Comparison of ENCODE assay signal across 23 cellular contexts in genomic region chr5:178106556-178107239, GRCh38. TPM values are rescaled to one million over a fixed set of nuclear protein-coding genes. Genes with fewer than 3 reads are reported as not detected.
DNase-seq lines count a peak whose midpoint lies in the region; ATAC-seq, FAIRE-seq and TF ChIP-seq lines count a peak whose summit lies in the region.
"Had no signal": no experiment of that assay in that cellular context is flagged by ENCODE, and none has a peak within 500 bp of the region (broad histone marks: within the 10 kb centered on the region; RNA-seq: fewer than 3 reads in every experiment).

No MANE protein-coding gene starts in this region.

- H3K27me3 Mint-ChIP-seq in activated B cell treated with CpG ODN at 0.5 μM for 24 hours: no peaks in the 10 kb centered on the region
- H3K27me3 Mint-ChIP-seq: activated naive CD8-positive, alpha-beta T cell treated with anti-CD3 and anti-CD28 coated beads, Interleukin-2, amount 50 U/mL, for 24 hours; CD8-positive, alpha-beta memory T cell; type B pancreatic cell had no signal

- in situ Hi-C loops in GM23248 (cut with MboI): no loop called here

- no peak overlapping the region for H2AFZ ChIP-seq in GM23248

- H3K4me3 Mint-ChIP-seq in activated B cell treated with CpG ODN at 0.5 μM for 24 hours: no peak overlapping the region
- H3K4me3 Mint-ChIP-seq: activated CD4-positive, alpha-beta T cell treated with anti-CD3 and anti-CD28 coated beads, Interleukin-2, amount 10 ng/mL, durations not matched to agents 24 days and 14 days; activated naive CD8-positive, alpha-beta T cell treated with anti-CD3 and anti-CD28 coated beads, Interleukin-2, amount 50 U/mL, for 24 hours; CD8-positive, alpha-beta memory T cell; nephron; type B pancreatic cell had no signal

- POLR2A ChIA-PET in activated B cell treated with CpG ODN at 0.5 μM for 24 hours (lab: Charles Lee): interaction anchor here (0.6 kb wide), 1 partner anchor 14 kb away, joined by 4 read pairs; no protein-coding TSS in a partner anchor

- H3K9me3 ChIP-seq in tibial artery: no peaks in the 10 kb centered on the region
- H3K9me3 ChIP-seq in GM23248 (ENCODE audit: low read depth): no peaks in the 10 kb centered on the region
- H3K9me3 ChIP-seq: prostate gland, stomach had no signal

- H3K9me3 Mint-ChIP-seq in activated B cell treated with CpG ODN at 0.5 μM for 24 hours: no peaks in the 10 kb centered on the region
- H3K9me3 Mint-ChIP-seq: activated CD4-positive, alpha-beta T cell treated with anti-CD3 and anti-CD28 coated beads, Interleukin-2, amount 10 ng/mL, durations not matched to agents 24 days and 14 days; activated naive CD8-positive, alpha-beta T cell treated with anti-CD3 and anti-CD28 coated beads, Interleukin-2, amount 50 U/mL, for 24 hours; CD8-positive, alpha-beta memory T cell; nephron; type B pancreatic cell had no signal

- no peaks in the 10 kb centered on the region for H3K36me3 ChIP-seq in tibial artery
- no peaks in the 10 kb centered on the region for H3K36me3 ChIP-seq in GM23248 (ENCODE audit: low read depth)
- H3K36me3 ChIP-seq: brain microvascular endothelial cell, prostate gland, stomach had no signal

- no peaks in the 10 kb centered on the region for H3K36me3 Mint-ChIP-seq in activated B cell treated with CpG ODN at 0.5 μM for 24 hours (ENCODE audit: low read depth)
- H3K36me3 Mint-ChIP-seq: CD8-positive, alpha-beta memory T cell; type B pancreatic cell had no signal

- TF ChIP-seq CTCF in activated B cell treated with CpG ODN at 0.5 μM for 24 hours (IDR thresholded peaks at IDR 0.05) (no peak), tibial artery (IDR thresholded peaks at IDR 0.05) (no peak)

- FAIRE-seq in GM18507 (lab: Jason Lieb, UNC): peak; percentile 79
- FAIRE-seq: endothelial cell of umbilical vein, frontal cortex had no signal

- H3K4me1 ChIP-seq in tibial artery (peaks cover 0 to 18% (median 0%) of the 10 kb centered on the region in 4 donors), GM23248 (ENCODE audit: insufficient read depth) (no peaks in the 10 kb centered on the region)
- H3K4me1 ChIP-seq: prostate gland had no signal

- CTCF ChIA-PET in activated B cell treated with CpG ODN at 0.5 μM for 24 hours (lab: Charles Lee): interaction anchor here (0.7 to 1.6 kb wide), 4 partner anchors 10 to 31 kb away, joined by 3 to 6 read pairs (median 4); no protein-coding TSS in a partner anchor

- no peaks in the 10 kb centered on the region for H3K9me2 ChIP-seq in GM23248 (ENCODE audit: insufficient read depth)

- no peaks in the 10 kb centered on the region for H3K79me2 ChIP-seq in GM23248 (ENCODE audit: insufficient read depth)

- H3K27ac ChIP-seq in tibial artery: no peak overlapping the region
- H3K27ac ChIP-seq in GM23248: no peak overlapping the region
- H3K27ac ChIP-seq: brain microvascular endothelial cell, prostate gland, stomach had no signal

- intact Hi-C loops in activated B cell treated with CpG ODN at 0.5 μM for 24 hours (cut with micrococcal nuclease) (no loop called here), tibial artery (cut with DNase I; ENCODE audit: low total_unique reads) (no loop called here)

- H3K9ac ChIP-seq in GM23248: no peak overlapping the region

- H3K4me3 ChIP-seq in tibial artery: no peak overlapping the region
- no peak overlapping the region for H3K4me3 ChIP-seq in GM23248
- H3K4me3 ChIP-seq: prostate gland, stomach had no signal

- H3K27ac Mint-ChIP-seq in activated B cell treated with CpG ODN at 0.5 μM for 24 hours: no peak overlapping the region
- H3K27ac Mint-ChIP-seq: activated CD4-positive, alpha-beta T cell treated with anti-CD3 and anti-CD28 coated beads, Interleukin-2, amount 10 ng/mL, durations not matched to agents 24 days and 14 days; activated naive CD8-positive, alpha-beta T cell treated with anti-CD3 and anti-CD28 coated beads, Interleukin-2, amount 50 U/mL, for 24 hours; nephron; type B pancreatic cell had no signal

- ATAC-seq in HG02759 (IDR thresholded peaks at IDR 0.05; ENCODE audit: unreplicated experiment) (peak; percentile 70), activated B cell treated with CpG ODN at 0.5 μM for 24 hours (ENCODE audit: low read depth) (peak; percentile 60), HG03354 (IDR thresholded peaks at IDR 0.05; ENCODE audit: poor library complexity, severe bottlenecking, unreplicated experiment) (no peak), HG03442 (IDR thresholded peaks at IDR 0.05; ENCODE audit: unreplicated experiment) (no peak)
- ATAC-seq: activated naive CD8-positive, alpha-beta T cell treated with anti-CD3 and anti-CD28 coated beads, Interleukin-2, amount 50 U/mL, for 24 hours had no signal

- H3K4me2 ChIP-seq in GM23248 (ENCODE audit: unreplicated experiment): no peak overlapping the region

- peaks cover 0 to 26% of the 10 kb centered on the region in 2 donors for H3K27me3 ChIP-seq in tibial artery
- H3K27me3 ChIP-seq in GM23248 (replicated peaks; ENCODE audit: insufficient read depth): no peaks in the 10 kb centered on the region
- H3K27me3 ChIP-seq: brain microvascular endothelial cell had no signal

- 53 to 57% methylated on average over 12 to 13 of the region's 13 CpGs for WGBS in GM23248 (ENCODE audit: low coverage in 1 of 2, low lambda C conversion rate in 2 of 2, missing lambda C conversion rate in 2 of 2), 2 experiments

- H3F3A ChIP-seq in GM23248 (ENCODE audit: insufficient read depth): no peaks in the 10 kb centered on the region

- DNase-seq in GM18507 (ENCODE audit: extremely low spot score, insufficient read length, low read depth) (no peak), activated B cell treated with CpG ODN at 0.5 μM for 24 hours (no peak), left kidney (ENCODE audit: low read depth, low spot score) (peak; percentile 63), tibial artery (no peak), GM23248 (no peak)
- DNase-seq: activated CD4-positive, alpha-beta T cell treated with anti-CD3 and anti-CD28 coated beads, Interleukin-2, amount 10 ng/mL, durations not matched to agents 24 days and 14 days; activated naive CD8-positive, alpha-beta T cell treated with anti-CD3 and anti-CD28 coated beads, Interleukin-2, amount 50 U/mL, for 24 hours; brain microvascular endothelial cell; CD8-positive, alpha-beta memory T cell; DMS53; IMR-90; MM.1S; NCI-H146; stimulated activated CD4-positive, alpha-beta T cell treated with anti-CD3 and anti-CD28 coated beads, Interleukin-2, amount 100 ng/mL, for 24 hours; stomach had no signal

- peaks cover 38% of the 10 kb centered on the region for H3K4me1 Mint-ChIP-seq in activated B cell treated with CpG ODN at 0.5 μM for 24 hours

- H4K20me1 ChIP-seq in GM23248 (ENCODE audit: insufficient read depth): no peaks in the 10 kb centered on the region

RNA-seq across cellular contexts. Expression of gene N4BP3, which starts 6.6 kb away (rescaled TPM):
- total RNA-seq in activated B cell treated with CpG ODN at 0.5 μM for 24 hours: 17.4 and 18.1 TPM in 2 replicates
- 0.32 and 0.38 TPM in 2 replicates for total RNA-seq in GM23248 (2014; rRNA removed; shearing (Covaris generic))
- 0.09 and 0.16 TPM in 2 replicates for polyA plus RNA-seq in GM23248 (2016; fragmentation: Nextera tagmentation; extraction: Ambion mirVana)

RNA-seq across cellular contexts. Expression of gene RMND5B, which starts 24.1 kb away (rescaled TPM):
- 42.4 and 57.2 TPM in 2 replicates for total RNA-seq in activated B cell treated with CpG ODN at 0.5 μM for 24 hours
- total RNA-seq in GM23248 (2014; rRNA removed; shearing (Covaris generic)): 17.5 and 33.9 TPM in 2 replicates
- polyA plus RNA-seq in GM23248 (2016; fragmentation: Nextera tagmentation; extraction: Ambion mirVana): 19.9 and 20.7 TPM in 2 replicates

RNA-seq across cellular contexts. Expression of gene NHP2, which starts 47.0 kb away (rescaled TPM):
- 175 and 180 TPM in 2 replicates for total RNA-seq in activated B cell treated with CpG ODN at 0.5 μM for 24 hours
- 203 and 221 TPM in 2 replicates for total RNA-seq in GM23248 (2014; rRNA removed; shearing (Covaris generic))
- 232 and 237 TPM in 2 replicates for polyA plus RNA-seq in GM23248 (2016; fragmentation: Nextera tagmentation; extraction: Ambion mirVana)

Comparison
In these comparisons a context has a peak if more than half of its experiments do, and no peak if none do; other contexts are left out.
1. ATAC-seq: peak in HG02759 (single experiment) and activated B cell treated with CpG ODN at 0.5 μM for 24 hours (single experiment); none in HG03354 (single experiment) and HG03442 (single experiment).
2. RNA of gene N4BP3, which starts 6.6 kb away (total RNA-seq): 17.4 to 18.1 TPM in activated B cell treated with CpG ODN at 0.5 μM for 24 hours; 0.32 to 0.38 TPM in GM23248; every median in the first group is over 10 times any median in the second.